ENCODE assay signal across 1 cellular context in genomic region chr11:1298695-1299492, GRCh38.
A peak's percentile ranks its signal among the peaks of the same experiment; 100 is the strongest.
TF ChIP-seq lines count a peak whose summit lies in the region.

No MANE protein-coding gene starts in this region.

TF ChIP-seq in HepG2, 621 proteins besides CTCF, POLR2A, EP300 and RAD21 (continued from another document):
- TF ChIP-seq TFDP1 (CRISPR knock-in tag; IDR thresholded peaks at IDR 0.05; ENCODE audit: borderline replicate concordance) (peak; percentile 89; the same call in 1 of the 2 replicates), LCORL (IDR thresholded peaks at IDR 0.05) (no peak), LCORL (CRISPR knock-in tag; IDR thresholded peaks at IDR 0.05) (peak; percentile 72), GPN1 (CRISPR knock-in tag; IDR thresholded peaks at IDR 0.05; ENCODE audit: borderline replicate concordance) (no peak), RFX5 (IDR thresholded peaks at IDR 0.05; ENCODE audit: low read depth, low read length) (no peak), ZBTB20 (CRISPR knock-in tag; IDR thresholded peaks at IDR 0.05; ENCODE audit: borderline replicate concordance, low read depth) (0 out of 2 replicates have a peak, but pooled peaks have one; percentile 34), MLXIP (CRISPR knock-in tag; IDR thresholded peaks at IDR 0.05; ENCODE audit: borderline replicate concordance) (no peak)
